In genomic region chr7:32957326-32958045, GRCh38 we compare ENCODE assay signal across 9 cellular contexts. TPM values are rescaled to one million over a fixed set of nuclear protein-coding genes. Genes with fewer than 3 reads are reported as not detected.
A peak's percentile ranks its signal among the peaks of the same experiment; 100 is the strongest.
DNase-seq lines count a peak whose midpoint lies in the region; ATAC-seq and FAIRE-seq lines count a peak whose summit lies in the region.
"Had no signal": no experiment of that assay in that cellular context is flagged by ENCODE, and none has a peak within 500 bp of the region (broad histone marks: within the 10 kb centered on the region; RNA-seq: fewer than 3 reads in every experiment).

Gene FKBP9 (plus strand): TSS chr7:32957440. CDS start chr7:32957574, 134 bp downstream.

- peaks cover 5% of the 10 kb centered on the region for H3K4me1 Mint-ChIP-seq in activated T-helper 17 cell treated with anti-CD3 and anti-CD28 coated beads, Interleukin-2, amount 50 U/mL, for 72 hours
- H3K4me1 Mint-ChIP-seq in natural killer cell treated with Interleukin-12 subunit alpha and Interleukin-12 subunit beta and Interleukin-15 and Interleukin-18, amount 100 ng/mL, for 72 hours (ENCODE audit: low read depth in 2 of 2) = peaks cover 4 to 6% of the 10 kb centered on the region in 2 donors

- no peaks in the 10 kb centered on the region for H3K9me3 Mint-ChIP-seq in activated T-helper 17 cell treated with anti-CD3 and anti-CD28 coated beads, Interleukin-2, amount 50 U/mL, for 72 hours
- H3K9me3 Mint-ChIP-seq in natural killer cell treated with Interleukin-12 subunit alpha and Interleukin-12 subunit beta and Interleukin-15 and Interleukin-18, amount 100 ng/mL, for 72 hours = no peaks in the 10 kb centered on the region

- peak; percentile 95 for DNase-seq in COLO829 (ENCODE audit: low spot score)
- peak; percentile 95 for DNase-seq in NCI-H226
- DNase-seq in frontal cortex (ENCODE audit: low spot score in 2 of 2) = peak; percentile 84 to 89
- DNase-seq in natural killer cell treated with Interleukin-12 subunit alpha and Interleukin-12 subunit beta and Interleukin-15 and Interleukin-18, amount 100 ng/mL, for 72 hours (ENCODE audit: low spot score) = no peak
- DNase-seq in amniotic stem cell (lab: John Stamatoyannopoulos, UW) = no peak

- H3K4me3 Mint-ChIP-seq in activated T-helper 17 cell treated with anti-CD3 and anti-CD28 coated beads, Interleukin-2, amount 50 U/mL, for 72 hours = peak within 1 kb of the TSS; percentile 67
- H3K4me3 Mint-ChIP-seq in natural killer cell treated with Interleukin-12 subunit alpha and Interleukin-12 subunit beta and Interleukin-15 and Interleukin-18, amount 100 ng/mL, for 72 hours = peak within 1 kb of the TSS; percentile 86

- peaks cover 18% of the 10 kb centered on the region for H3K27me3 Mint-ChIP-seq in activated T-helper 17 cell treated with anti-CD3 and anti-CD28 coated beads, Interleukin-2, amount 50 U/mL, for 72 hours
- H3K27me3 Mint-ChIP-seq in natural killer cell treated with Interleukin-12 subunit alpha and Interleukin-12 subunit beta and Interleukin-15 and Interleukin-18, amount 100 ng/mL, for 72 hours = peaks cover 15 to 20% of the 10 kb centered on the region in 2 donors

- H3K27ac Mint-ChIP-seq in activated T-helper 17 cell treated with anti-CD3 and anti-CD28 coated beads, Interleukin-2, amount 50 U/mL, for 72 hours = no peak within 1 kb of the TSS
- H3K27ac Mint-ChIP-seq in natural killer cell treated with Interleukin-12 subunit alpha and Interleukin-12 subunit beta and Interleukin-15 and Interleukin-18, amount 100 ng/mL, for 72 hours = no peak within 1 kb of the TSS

- ATAC-seq in GM18873 (IDR thresholded peaks at IDR 0.05; ENCODE audit: low FRiP score, unreplicated experiment) (peak; percentile 54), HG03066 (IDR thresholded peaks at IDR 0.05; ENCODE audit: low read depth, unreplicated experiment) (peak; percentile 81)
- ATAC-seq in activated T-helper 17 cell treated with anti-CD3 and anti-CD28 coated beads, Interleukin-2, amount 50 U/mL, for 72 hours (replicated peaks) = peak; percentile 77
- peak; percentile 74 to 79 for ATAC-seq in natural killer cell treated with Interleukin-12 subunit alpha and Interleukin-12 subunit beta and Interleukin-15 and Interleukin-18, amount 100 ng/mL, for 72 hours

- FAIRE-seq in frontal cortex (lab: Jason Lieb, UNC) = no peak
- FAIRE-seq: colon had no signal

- H3K36me3 Mint-ChIP-seq in activated T-helper 17 cell treated with anti-CD3 and anti-CD28 coated beads, Interleukin-2, amount 50 U/mL, for 72 hours (ENCODE audit: low read depth) = no peaks in the 10 kb centered on the region
- H3K36me3 Mint-ChIP-seq in natural killer cell treated with Interleukin-12 subunit alpha and Interleukin-12 subunit beta and Interleukin-15 and Interleukin-18, amount 100 ng/mL, for 72 hours = no peaks in the 10 kb centered on the region

RNA-seq across cellular contexts. Expression of gene FKBP9, which starts in this region (rescaled TPM):
- 1 to 10 TPM in 1 of 2 donors, under 1 TPM in 1; 0.65 to 1.7 TPM for total RNA-seq in activated T-helper 17 cell treated with anti-CD3 and anti-CD28 coated beads, Interleukin-2, amount 50 U/mL, for 72 hours
- total RNA-seq in frontal cortex = 42.8 TPM
- under 1 TPM; 0.61 to 0.74 TPM for total RNA-seq in natural killer cell treated with Interleukin-12 subunit alpha and Interleukin-12 subunit beta and Interleukin-15 and Interleukin-18, amount 100 ng/mL, for 72 hours

Comparison
In these comparisons a context has a peak if more than half of its experiments do, and no peak if none do; other contexts are left out.
1. RNA of gene FKBP9 (total RNA-seq): 42.8 TPM in frontal cortex (single experiment); 0.65 to 1.7 TPM in activated T-helper 17 cell treated with anti-CD3 and anti-CD28 coated beads, Interleukin-2, amount 50 U/mL, for 72 hours and 0.61 to 0.74 TPM in natural killer cell treated with Interleukin-12 subunit alpha and Interleukin-12 subunit beta and Interleukin-15 and Interleukin-18, amount 100 ng/mL, for 72 hours; every median in the first group is over 10 times any median in the second.
2. Peak in ATAC-seq in natural killer cell treated with Interleukin-12 subunit alpha and Interleukin-12 subunit beta and Interleukin-15 and Interleukin-18, amount 100 ng/mL, for 72 hours; RNA of the gene not detected or under 1 TPM.
3. DNase-seq: peak in COLO829 (single experiment), NCI-H226 (single experiment) and frontal cortex (2 of 2); none in natural killer cell treated with Interleukin-12 subunit alpha and Interleukin-12 subunit beta and Interleukin-15 and Interleukin-18, amount 100 ng/mL, for 72 hours (single experiment) and amniotic stem cell (single experiment).
4. Peak in every context shown above with its lines, with median percentiles within 50 percentile points of each other: ATAC-seq.